In the genomic region with DNA sequence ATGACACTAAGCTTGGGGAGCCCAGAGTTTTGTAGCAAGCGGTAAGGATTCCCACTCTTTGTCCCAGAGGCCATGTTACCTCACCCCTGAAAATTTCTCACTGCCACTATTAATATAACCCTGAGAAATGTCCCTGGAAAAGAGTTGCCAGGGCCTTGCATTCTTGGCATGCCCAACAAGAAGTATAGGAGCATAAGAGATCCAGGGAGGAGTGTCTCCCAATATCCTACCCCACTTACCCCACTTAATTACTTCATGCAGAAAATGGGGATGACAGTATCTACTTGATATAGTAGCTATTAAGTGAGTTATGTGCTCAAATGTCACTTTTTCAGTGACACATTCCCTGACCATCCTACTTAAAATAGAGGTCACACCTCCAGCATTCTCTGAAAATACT, we compare ENCODE assay signal across 20 cellular contexts.
"Had no signal": no experiment of that assay in that cellular context is flagged by ENCODE, and none has a peak within 500 bp of the region (broad histone marks: within the 10 kb centered on the region; RNA-seq: fewer than 3 reads in every experiment).

No MANE protein-coding gene starts in this region.

- H3K9me3 Mint-ChIP-seq: natural killer cell had no signal

- H3K27ac Mint-ChIP-seq: activated CD4-positive, alpha-beta T cell treated with anti-CD3 and anti-CD28 coated beads, Interleukin-2, amount 10 ng/mL, durations not matched to agents 7 days and 5 days; activated CD8-positive, alpha-beta memory T cell treated with anti-CD3 and anti-CD28 coated beads, Interleukin-2, amount 10 ng/mL, durations not matched to agents 7 days and 5 days; activated CD8-positive, alpha-beta T cell treated with anti-CD3 and anti-CD28 coated beads for 36 hours; activated naive CD4-positive, alpha-beta T cell treated with anti-CD3 and anti-CD28 coated beads, Interleukin-2, amount 10 ng/mL, durations not matched to agents 7 days and 5 days; natural killer cell; T-helper 2 cell treated with Interferon-gamma antibody and Interleukin-4, amounts not matched to agents 5 μg/mL and 100 μg/mL, for 36 hours had no signal

- H3K4me3 Mint-ChIP-seq: activated CD4-positive, alpha-beta T cell treated with anti-CD3 and anti-CD28 coated beads, Interleukin-2, amount 10 ng/mL, durations not matched to agents 7 days and 5 days; activated CD8-positive, alpha-beta memory T cell treated with anti-CD3 and anti-CD28 coated beads, Interleukin-2, amount 10 ng/mL, durations not matched to agents 7 days and 5 days; activated CD8-positive, alpha-beta T cell treated with anti-CD3 and anti-CD28 coated beads for 36 hours; activated naive CD4-positive, alpha-beta T cell treated with anti-CD3 and anti-CD28 coated beads, Interleukin-2, amount 10 ng/mL, durations not matched to agents 7 days and 5 days; natural killer cell; T-helper 2 cell treated with Interferon-gamma antibody and Interleukin-4, amounts not matched to agents 5 μg/mL and 100 μg/mL, for 36 hours had no signal

- H3K4me3 ChIP-seq: body of pancreas, cardiac muscle cell, lower lobe of right lung, stomach, suprapubic skin, tibial nerve had no signal

- DNase-seq: activated CD4-positive, alpha-beta T cell treated with anti-CD3 and anti-CD28 coated beads, Interleukin-2, amount 10 ng/mL, durations not matched to agents 7 days and 5 days; activated CD4-positive, CD25-positive, alpha-beta regulatory T cell treated with anti-CD3 and anti-CD28 coated beads, Interleukin-2, amount 50 U/mL, for 72 hours; activated CD8-positive, alpha-beta memory T cell treated with anti-CD3 and anti-CD28 coated beads, Interleukin-2, amount 10 ng/mL, durations not matched to agents 7 days and 5 days; activated CD8-positive, alpha-beta T cell treated with anti-CD3 and anti-CD28 coated beads for 36 hours; activated effector memory CD4-positive, alpha-beta T cell treated with anti-CD3 and anti-CD28 coated beads, Interleukin-2, amount 50 U/mL, for 16 hours; activated naive CD4-positive, alpha-beta T cell treated with anti-CD3 and anti-CD28 coated beads, Interleukin-2, amount 10 ng/mL, durations not matched to agents 7 days and 5 days; activated T-cell treated with anti-CD3 and anti-CD28 coated beads for 4 hours; body of pancreas; cortex of kidney; foreskin keratinocyte; lower lobe of right lung; natural killer cell; retina; stomach had no signal

- H3K36me3 Mint-ChIP-seq: natural killer cell had no signal

- H3K27ac ChIP-seq: body of pancreas, cardiac muscle cell, foreskin keratinocyte, lower lobe of right lung, stomach, suprapubic skin, tibial nerve, VCaP had no signal

- H3K27me3 ChIP-seq: body of pancreas, cardiac muscle cell, foreskin keratinocyte, stomach, suprapubic skin, tibial nerve had no signal

- H3K36me3 ChIP-seq: cardiac muscle cell, lower lobe of right lung, stomach, suprapubic skin, tibial nerve had no signal

- H3K27me3 Mint-ChIP-seq: activated CD4-positive, alpha-beta T cell treated with anti-CD3 and anti-CD28 coated beads, Interleukin-2, amount 10 ng/mL, durations not matched to agents 7 days and 5 days; activated CD8-positive, alpha-beta memory T cell treated with anti-CD3 and anti-CD28 coated beads, Interleukin-2, amount 10 ng/mL, durations not matched to agents 7 days and 5 days; activated CD8-positive, alpha-beta T cell treated with anti-CD3 and anti-CD28 coated beads for 36 hours; activated naive CD4-positive, alpha-beta T cell treated with anti-CD3 and anti-CD28 coated beads, Interleukin-2, amount 10 ng/mL, durations not matched to agents 7 days and 5 days had no signal

- H3K4me1 ChIP-seq: foreskin keratinocyte, lower lobe of right lung, stomach, suprapubic skin, tibial nerve had no signal

- H3K9me3 ChIP-seq: body of pancreas, lower lobe of right lung, stomach, suprapubic skin, tibial nerve had no signal

- ATAC-seq: activated CD8-positive, alpha-beta memory T cell treated with anti-CD3 and anti-CD28 coated beads, Interleukin-2, amount 10 ng/mL, durations not matched to agents 7 days and 5 days; activated CD8-positive, alpha-beta T cell treated with anti-CD3 and anti-CD28 coated beads for 36 hours; body of pancreas; foreskin keratinocyte; left lobe of liver; lower lobe of right lung; natural killer cell had no signal
